ENCODE assay signal across 20 cellular contexts in genomic region chr16:66996983-66997358, GRCh38. TPM values are rescaled to one million over a fixed set of nuclear protein-coding genes. Genes with fewer than 3 reads are reported as not detected.
A peak's percentile ranks its signal among the peaks of the same experiment; 100 is the strongest.
DNase-seq lines count a peak whose midpoint lies in the region; ATAC-seq and TF ChIP-seq lines count a peak whose summit lies in the region.
"Had no signal": no experiment of that assay in that cellular context is flagged by ENCODE, and none has a peak within 500 bp of the region (broad histone marks: within the 10 kb centered on the region; RNA-seq: fewer than 3 reads in every experiment).

No MANE protein-coding gene starts in this region.

- H3K14ac ChIP-seq in mesenchymal stem cell (ENCODE audit: low read length in 2 of 2): no peak overlapping the region

- H3K36me3 ChIP-seq in heart left ventricle: no peaks in the 10 kb centered on the region
- no peaks in the 10 kb centered on the region for H3K36me3 ChIP-seq in mesenchymal stem cell (ENCODE audit: control insufficient read depth in 1 of 2, insufficient read depth in 2 of 2, low read depth in 1 of 2, low read length in 2 of 2)
- no peaks in the 10 kb centered on the region for H3K36me3 ChIP-seq in ovary
- H3K36me3 ChIP-seq: SJSA1 had no signal

- no peak overlapping the region for H3K4me3 Mint-ChIP-seq in T-helper 17 cell
- no peak overlapping the region for H3K4me3 Mint-ChIP-seq in activated CD8-positive, alpha-beta T cell treated with anti-CD3 and anti-CD28 coated beads for 36 hours
- H3K4me3 Mint-ChIP-seq: activated B cell treated with CpG ODN at 0.5 μM for 24 hours; activated naive CD8-positive, alpha-beta T cell treated with anti-CD3 and anti-CD28 coated beads, Interleukin-2, amount 10 ng/mL, durations not matched to agents 7 days and 5 days; activated T-cell treated with anti-CD3 and anti-CD28 coated beads, Interleukin-2, amount 50 U/mL, for 72 hours; CD4-positive, alpha-beta T cell; immature natural killer cell had no signal

- H2AFZ ChIP-seq in mesenchymal stem cell (ENCODE audit: low read depth, low read length): no peak overlapping the region

- POLR2A ChIA-PET in activated CD8-positive, alpha-beta T cell treated with anti-CD3 and anti-CD28 coated beads for 36 hours (lab: Charles Lee): no interaction called here

- H3K27ac ChIP-seq in heart left ventricle (peak overlapping the region in 11 of 12 donors; percentile 36 to 83 (median 68)), mesenchymal stem cell (ENCODE audit: low read length, poor library complexity, severe bottlenecking) (no peak overlapping the region), ovary (peak overlapping the region in 1 of 2 donors; percentile 13)
- H3K27ac ChIP-seq: KMS-11, SJSA1, testis had no signal

- TF ChIP-seq POLR2A in heart left ventricle (IDR thresholded peaks at IDR 0.05) (no peak), ovary (IDR thresholded peaks at IDR 0.05) (no peak)

- CTCF ChIA-PET in activated CD8-positive, alpha-beta T cell treated with anti-CD3 and anti-CD28 coated beads for 36 hours (lab: Charles Lee): interaction anchor here (0.9 to 2.4 kb wide), 4 partner anchors 12 to 158 kb away, joined by 3 to 6 read pairs (median 4); no protein-coding TSS in a partner anchor

- H2BK5ac ChIP-seq in mesenchymal stem cell (ENCODE audit: low read depth, low read length, poor library complexity, severe bottlenecking): no peak overlapping the region

- no peak overlapping the region for H4K91ac ChIP-seq in mesenchymal stem cell (ENCODE audit: low read length)

- H2BK12ac ChIP-seq in mesenchymal stem cell (ENCODE audit: low read length in 2 of 2): no peak overlapping the region

- no peak overlapping the region for H3K18ac ChIP-seq in mesenchymal stem cell (ENCODE audit: low read depth in 1 of 2, low read length in 2 of 2)

- no peak overlapping the region for H2BK15ac ChIP-seq in mesenchymal stem cell (ENCODE audit: low read depth, poor library complexity, severe bottlenecking)

- H2AK5ac ChIP-seq in mesenchymal stem cell (ENCODE audit: low read length, severe bottlenecking): peak overlapping the region; percentile 19

- TF ChIP-seq EP300 in ovary (IDR thresholded peaks at IDR 0.05): no peak

- H2BK120ac ChIP-seq in mesenchymal stem cell (ENCODE audit: low read depth, low read length): no peak overlapping the region

- H3K4me1 ChIP-seq in heart left ventricle (peaks cover 0 to 35% (median 14%) of the 10 kb centered on the region in 12 donors), mesenchymal stem cell (ENCODE audit: control insufficient read depth, insufficient read depth, low read depth, low read length) (peaks cover 21% of the 10 kb centered on the region), ovary (ENCODE audit: insufficient read depth) (peaks cover 8% of the 10 kb centered on the region)

- no peak overlapping the region for H3K9ac ChIP-seq in mesenchymal stem cell (ENCODE audit: low read length)
- H3K9ac ChIP-seq: KMS-11 had no signal

- no peaks in the 10 kb centered on the region for H3K36me3 Mint-ChIP-seq in T-helper 17 cell (ENCODE audit: low read depth)
- peaks cover 4% of the 10 kb centered on the region for H3K36me3 Mint-ChIP-seq in activated CD8-positive, alpha-beta T cell treated with anti-CD3 and anti-CD28 coated beads for 36 hours (ENCODE audit: low read depth)
- H3K36me3 Mint-ChIP-seq: immature natural killer cell had no signal

- no peaks in the 10 kb centered on the region for H3K9me3 ChIP-seq in T-helper 17 cell (ENCODE audit: control insufficient read depth, low read length, poor library complexity, severe bottlenecking)
- H3K9me3 ChIP-seq in heart left ventricle: no peaks in the 10 kb centered on the region
- H3K9me3 ChIP-seq in mesenchymal stem cell (ENCODE audit: control insufficient read depth, low read length): no peaks in the 10 kb centered on the region
- no peaks in the 10 kb centered on the region for H3K9me3 ChIP-seq in ovary
- H3K9me3 ChIP-seq: testis had no signal

- ATAC-seq in T-helper 17 cell (no peak), heart left ventricle (peak; percentile 50 to 75 (median 54))
- ATAC-seq in activated CD8-positive, alpha-beta T cell treated with anti-CD3 and anti-CD28 coated beads for 36 hours: no peak
- ATAC-seq: activated T-cell treated with anti-CD3 and anti-CD28 coated beads, Interleukin-2, amount 50 U/mL, for 72 hours had no signal

- peaks cover 1% of the 10 kb centered on the region for H3K9me3 Mint-ChIP-seq in activated CD8-positive, alpha-beta T cell treated with anti-CD3 and anti-CD28 coated beads for 36 hours
- H3K9me3 Mint-ChIP-seq: activated B cell treated with CpG ODN at 0.5 μM for 24 hours; activated naive CD8-positive, alpha-beta T cell treated with anti-CD3 and anti-CD28 coated beads, Interleukin-2, amount 10 ng/mL, durations not matched to agents 7 days and 5 days; activated T-cell treated with anti-CD3 and anti-CD28 coated beads, Interleukin-2, amount 50 U/mL, for 72 hours; CD4-positive, alpha-beta T cell; immature natural killer cell had no signal

- H3K27ac Mint-ChIP-seq in T-helper 17 cell: peak overlapping the region; percentile 19
- H3K27ac Mint-ChIP-seq in activated CD8-positive, alpha-beta T cell treated with anti-CD3 and anti-CD28 coated beads for 36 hours: no peak overlapping the region
- H3K27ac Mint-ChIP-seq: activated B cell treated with CpG ODN at 0.5 μM for 24 hours; activated naive CD8-positive, alpha-beta T cell treated with anti-CD3 and anti-CD28 coated beads, Interleukin-2, amount 10 ng/mL, durations not matched to agents 7 days and 5 days; activated T-cell treated with anti-CD3 and anti-CD28 coated beads, Interleukin-2, amount 50 U/mL, for 72 hours; CD4-positive, alpha-beta T cell had no signal

- H3K27me3 Mint-ChIP-seq in T-helper 17 cell: no peaks in the 10 kb centered on the region
- H3K27me3 Mint-ChIP-seq in activated CD8-positive, alpha-beta T cell treated with anti-CD3 and anti-CD28 coated beads for 36 hours: peaks cover 6% of the 10 kb centered on the region
- H3K27me3 Mint-ChIP-seq: activated B cell treated with CpG ODN at 0.5 μM for 24 hours; CD4-positive, alpha-beta T cell had no signal

- H3K27me3 ChIP-seq in heart left ventricle (no peaks in the 10 kb centered on the region), mesenchymal stem cell (ENCODE audit: control insufficient read depth in 1 of 2, insufficient read depth in 1 of 2, low read length in 2 of 2) (peaks cover 17 to 25% of the 10 kb centered on the region in 2 experiments), ovary (no peaks in the 10 kb centered on the region)
- H3K27me3 ChIP-seq: SJSA1, testis had no signal

- no peak overlapping the region for H3K4me3 ChIP-seq in heart left ventricle
- H3K4me3 ChIP-seq in mesenchymal stem cell (ENCODE audit: insufficient read depth in 1 of 2, low read depth in 1 of 2, low read length in 2 of 2): no peak overlapping the region
- no peak overlapping the region for H3K4me3 ChIP-seq in ovary
- H3K4me3 ChIP-seq: SJSA1, testis had no signal

- no peak overlapping the region for H3K4ac ChIP-seq in mesenchymal stem cell (ENCODE audit: low read depth in 1 of 2, low read length in 2 of 2)

- no peak overlapping the region for H3K23ac ChIP-seq in mesenchymal stem cell (ENCODE audit: low read length in 2 of 2)

- 35 to 47% (median 41%) methylated on average over 3 of the region's 3 CpGs for WGBS in heart left ventricle, 4 donors
- 83% methylated on average over 3 of the region's 3 CpGs for WGBS in mesenchymal stem cell
- 28 to 38% (median 33%) methylated on average over 3 of the region's 3 CpGs for WGBS in ovary, 3 donors

- H3K4me2 ChIP-seq in mesenchymal stem cell (ENCODE audit: low read length, poor library complexity, severe bottlenecking): no peak overlapping the region
- H3K4me2 ChIP-seq: KMS-11 had no signal

- DNase-seq in T-helper 17 cell (no peak), heart left ventricle (no peak), mesenchymal stem cell (no peak), superior temporal gyrus (ENCODE audit: extremely low spot score) (peak; percentile 66), NCI-H226 (no peak), ovary (no peak)
- no peak for DNase-seq in activated naive CD4-positive, alpha-beta T cell (lab: John Stamatoyannopoulos, UW)
- no peak for DNase-seq in activated CD8-positive, alpha-beta T cell treated with anti-CD3 and anti-CD28 coated beads for 36 hours
- DNase-seq: activated B cell treated with CpG ODN at 0.5 μM for 24 hours; activated CD8-positive, alpha-beta memory T cell treated with anti-CD3 and anti-CD28 coated beads for 24 hours; activated naive CD8-positive, alpha-beta T cell treated with anti-CD3 and anti-CD28 coated beads, Interleukin-2, amount 10 ng/mL, durations not matched to agents 7 days and 5 days; activated T-cell treated with anti-CD3 and anti-CD28 coated beads, Interleukin-2, amount 50 U/mL, for 72 hours; CD4-positive, alpha-beta T cell; immature natural killer cell; NCI-H1048; NCI-H2107; stimulated activated CD4-positive, alpha-beta T cell treated with anti-CD3 and anti-CD28 coated beads, Interleukin-4, amount 100 ng/mL, for 1 hour; testis had no signal

- TF ChIP-seq CTCF in heart left ventricle (IDR thresholded peaks at IDR 0.05): no peak
- TF ChIP-seq CTCF in ovary (IDR thresholded peaks at IDR 0.05): no peak
- TF ChIP-seq CTCF in activated CD8-positive, alpha-beta T cell treated with anti-CD3 and anti-CD28 coated beads for 36 hours (IDR thresholded peaks at IDR 0.05): no peak

- intact Hi-C loops in heart left ventricle (cut with DNase I) (no loop called here), ovary (cut with DNase I) (loop anchor here in 1 of 4 donors (10.0 kb wide), 1 partner anchor 62 kb away; the partner anchor contains the start of genes CES2 and CIAO2B)
- intact Hi-C loops in activated CD8-positive, alpha-beta T cell treated with anti-CD3 and anti-CD28 coated beads for 36 hours (cut with micrococcal nuclease): no loop called here

- H3K79me1 ChIP-seq in mesenchymal stem cell (replicated peaks; ENCODE audit: low read length, poor library complexity, severe bottlenecking): no peaks in the 10 kb centered on the region

- H4K8ac ChIP-seq in mesenchymal stem cell (ENCODE audit: low read length): no peak overlapping the region

- peaks cover 16% of the 10 kb centered on the region for H3K4me1 Mint-ChIP-seq in T-helper 17 cell
- peaks cover 16% of the 10 kb centered on the region for H3K4me1 Mint-ChIP-seq in activated CD8-positive, alpha-beta T cell treated with anti-CD3 and anti-CD28 coated beads for 36 hours (ENCODE audit: low read depth)

RNA-seq across cellular contexts. Expression of gene CES4A, which starts 8.6 kb away (rescaled TPM):
- total RNA-seq in T-helper 17 cell (10 to 100 TPM; 17.8 to 20.0 TPM), heart left ventricle (10 to 100 TPM in 2 of 9 donors, 1 to 10 TPM in 7; 3.5 to 26.8 (median 7.1) TPM), ovary (10 to 100 TPM in 5 of 7 donors, 1 to 10 TPM in 2; 6.7 to 67.1 (median 15.5) TPM)
- polyA plus RNA-seq in heart left ventricle (10 to 100 TPM in 1 of 2 donors, 1 to 10 TPM in 1; 8.1 to 16.6 TPM), ovary (1 to 10 TPM; 6.0 to 9.7 TPM)
- polyA plus RNA-seq in mesenchymal stem cell (2013, experiment 1 of 2): 4.4 TPM
- polyA plus RNA-seq in mesenchymal stem cell (2013, experiment 2 of 2): 3.9 TPM
- 1 to 10 TPM; 4.5 to 5.9 TPM for total RNA-seq in activated CD8-positive, alpha-beta T cell treated with anti-CD3 and anti-CD28 coated beads for 36 hours
- total RNA-seq: SJSA1 had no signal

RNA-seq across cellular contexts. Expression of gene CBFB, which starts 32.0 kb away (rescaled TPM):
- 10 to 100 TPM; 78.5 to 85.4 TPM for total RNA-seq in T-helper 17 cell
- total RNA-seq in heart left ventricle: 10 to 100 TPM; 16.4 to 53.6 (median 28.1) TPM
- polyA plus RNA-seq in heart left ventricle: 10 to 100 TPM; 11.3 to 41.0 TPM
- 37.0 TPM for polyA plus RNA-seq in mesenchymal stem cell (2013, experiment 1 of 2)
- polyA plus RNA-seq in mesenchymal stem cell (2013, experiment 2 of 2): 40.1 TPM
- total RNA-seq in ovary: 10 to 100 TPM; 39.9 to 58.3 (median 48.9) TPM
- polyA plus RNA-seq in ovary: 10 to 100 TPM; 19.2 to 23.8 TPM
- 100 to 1,000 TPM; 111 to 114 TPM for total RNA-seq in activated CD8-positive, alpha-beta T cell treated with anti-CD3 and anti-CD28 coated beads for 36 hours

RNA-seq across cellular contexts. Expression of gene CES3, which starts 35.9 kb away (rescaled TPM):
- 1 to 10 TPM in 1 of 2 donors, under 1 TPM in 1; 0.63 to 1.3 TPM for total RNA-seq in T-helper 17 cell
- total RNA-seq in heart left ventricle: 1 to 10 TPM in 3 of 9 donors, under 1 TPM in 6; 0.51 to 1.7 (median 0.88) TPM
- polyA plus RNA-seq in heart left ventricle: 1 to 10 TPM in 1 of 2 donors, under 1 TPM in 1; 0.08 to 1.1 TPM
- 0.07 TPM for polyA plus RNA-seq in mesenchymal stem cell (2013, experiment 1 of 2)
- polyA plus RNA-seq in mesenchymal stem cell (2013, experiment 2 of 2): 0.01 TPM
- total RNA-seq in ovary: 1 to 10 TPM in 5 of 7 donors, under 1 TPM in 2; 0.45 to 2.3 (median 1.4) TPM
- under 1 TPM; 0.73 to 0.91 TPM for polyA plus RNA-seq in ovary
- 1 to 10 TPM; 2.1 to 2.9 TPM for total RNA-seq in activated CD8-positive, alpha-beta T cell treated with anti-CD3 and anti-CD28 coated beads for 36 hours
- total RNA-seq: SJSA1 had no signal
- polyA plus RNA-seq: immature natural killer cell had no signal

Comparison
In these comparisons a context has a peak if more than half of its experiments do, and no peak if none do; other contexts are left out.
1. ATAC-seq: peak in heart left ventricle (4 of 4); none in T-helper 17 cell (single experiment) and activated CD8-positive, alpha-beta T cell treated with anti-CD3 and anti-CD28 coated beads for 36 hours (single experiment).